16 cellular contexts compared by ENCODE assay signal in genomic region chr4:142446965-142447474, GRCh38.
DNase-seq lines count a peak whose midpoint lies in the region; ATAC-seq lines count a peak whose summit lies in the region.
"Had no signal": no experiment of that assay in that cellular context is flagged by ENCODE, and none has a peak within 500 bp of the region (broad histone marks: within the 10 kb centered on the region; RNA-seq: fewer than 3 reads in every experiment).

No MANE protein-coding gene starts in this region.

- no peaks in the 10 kb centered on the region for H3K4me1 ChIP-seq in trophoblast cell (ENCODE audit: control insufficient read depth in 1 of 2, insufficient read depth in 2 of 2, low read length in 2 of 2)
- H3K4me1 ChIP-seq: Caco-2 had no signal

- no peak overlapping the region for H2AK5ac ChIP-seq in trophoblast cell (ENCODE audit: low read length)

- no peaks in the 10 kb centered on the region for H3K27me3 ChIP-seq in trophoblast cell (ENCODE audit: insufficient read depth, low read length)

- H3K9me3 Mint-ChIP-seq in activated T-cell treated with anti-CD3 and anti-CD28 coated beads, Interleukin-2, amount 50 U/mL, for 72 hours: peaks cover 6 to 10% of the 10 kb centered on the region in 2 donors
- no peaks in the 10 kb centered on the region for H3K9me3 Mint-ChIP-seq in activated T-helper 17 cell treated with anti-CD3 and anti-CD28 coated beads, Interleukin-2, amount 50 U/mL, for 72 hours

- peak overlapping the region; percentile 84 for H3K27ac Mint-ChIP-seq in activated T-cell treated with anti-CD3 and anti-CD28 coated beads, Interleukin-2, amount 50 U/mL, for 72 hours
- peak overlapping the region; percentile 12 for H3K27ac Mint-ChIP-seq in activated T-helper 17 cell treated with anti-CD3 and anti-CD28 coated beads, Interleukin-2, amount 50 U/mL, for 72 hours
- H3K27ac Mint-ChIP-seq: CD14-positive monocyte had no signal

- H3K79me2 ChIP-seq in trophoblast cell (ENCODE audit: control insufficient read depth, insufficient read depth, low read length, poor library complexity): no peaks in the 10 kb centered on the region

- H3K4me3 ChIP-seq in trophoblast cell (ENCODE audit: low read depth, low read length): no peak overlapping the region

- H4K12ac ChIP-seq in trophoblast cell (ENCODE audit: low read depth, low read length): no peak overlapping the region

- no peak for DNase-seq in activated T-cell treated with anti-CD3 and anti-CD28 coated beads, Interleukin-2, amount 50 U/mL, for 72 hours
- DNase-seq in activated T-cell treated with anti-CD3 and anti-CD28 coated beads for 4 hours (no peak), GDM1 (lab: John Stamatoyannopoulos, UW) (peak; percentile 70), trophoblast cell (no peak)
- no peak for DNase-seq in effector CD8-positive, alpha-beta T cell (lab: John Stamatoyannopoulos, UW)
- DNase-seq: Caco-2, DMS79, NCI-H1436, NCI-H2029 treated with DMSO at 0.1 percent for 48 hours, NCI-H510A, NCI-H82 had no signal

- H2AFZ ChIP-seq in trophoblast cell (ENCODE audit: insufficient read depth, low read length, poor library complexity): no peak overlapping the region

- H3K14ac ChIP-seq in trophoblast cell (ENCODE audit: low read length): no peak overlapping the region

- peak overlapping the region; percentile 58 for H2BK12ac ChIP-seq in trophoblast cell (ENCODE audit: low read length)

- H3K36me3 ChIP-seq in trophoblast cell (ENCODE audit: control insufficient read depth in 1 of 2, insufficient read depth in 2 of 2, low read length in 2 of 2): no peaks in the 10 kb centered on the region

- H3K79me1 ChIP-seq in trophoblast cell (ENCODE audit: low read length): no peaks in the 10 kb centered on the region

- H2BK120ac ChIP-seq in trophoblast cell (ENCODE audit: insufficient read depth, low read length, poor library complexity): no peak overlapping the region

- no peaks in the 10 kb centered on the region for H3K27me3 Mint-ChIP-seq in activated T-cell treated with anti-CD3 and anti-CD28 coated beads, Interleukin-2, amount 50 U/mL, for 72 hours (ENCODE audit: low read depth)
- H3K27me3 Mint-ChIP-seq in activated T-helper 17 cell treated with anti-CD3 and anti-CD28 coated beads, Interleukin-2, amount 50 U/mL, for 72 hours: no peaks in the 10 kb centered on the region

- H3K36me3 Mint-ChIP-seq in activated T-cell treated with anti-CD3 and anti-CD28 coated beads, Interleukin-2, amount 50 U/mL, for 72 hours (ENCODE audit: insufficient read depth in 2 of 2): peaks cover 4 to 16% of the 10 kb centered on the region in 2 donors
- H3K36me3 Mint-ChIP-seq in activated T-helper 17 cell treated with anti-CD3 and anti-CD28 coated beads, Interleukin-2, amount 50 U/mL, for 72 hours (ENCODE audit: low read depth): no peaks in the 10 kb centered on the region
- H3K36me3 Mint-ChIP-seq: CD14-positive monocyte had no signal

- no peak overlapping the region for H3K27ac ChIP-seq in trophoblast cell (ENCODE audit: low read depth, low read length)
- H3K27ac ChIP-seq: HL-60 had no signal

- H2BK5ac ChIP-seq in trophoblast cell (ENCODE audit: low read depth, low read length, poor library complexity): no peak overlapping the region

- no peak overlapping the region for H3K23ac ChIP-seq in trophoblast cell (ENCODE audit: low read length)

- no peak overlapping the region for H3K9ac ChIP-seq in trophoblast cell (ENCODE audit: low read length)

- no peak overlapping the region for H3K18ac ChIP-seq in trophoblast cell (ENCODE audit: low read length)

- H4K91ac ChIP-seq in trophoblast cell (ENCODE audit: low read depth, low read length): no peak overlapping the region

- H3K4me2 ChIP-seq in trophoblast cell (ENCODE audit: low read length): no peak overlapping the region

- H3K4ac ChIP-seq in trophoblast cell (ENCODE audit: low read depth, low read length): no peak overlapping the region

- no peaks in the 10 kb centered on the region for H3K9me3 ChIP-seq in trophoblast cell (ENCODE audit: insufficient read depth, low read depth, low read length)
- H3K9me3 ChIP-seq: Caco-2 had no signal

- no CpG with 5 or more reads among the region's 4 CpGs for WGBS in trophoblast cell (ENCODE audit: extremely low coverage, insufficient coverage, insufficient read length)

- ATAC-seq in activated T-cell treated with anti-CD3 and anti-CD28 coated beads, Interleukin-2, amount 50 U/mL, for 72 hours (replicated peaks in 1 of 2): peak; percentile 41 to 51
- peak; percentile 32 for ATAC-seq in activated T-helper 17 cell treated with anti-CD3 and anti-CD28 coated beads, Interleukin-2, amount 50 U/mL, for 72 hours (replicated peaks)
- no peak for ATAC-seq in HG03469 (IDR thresholded peaks at IDR 0.05; ENCODE audit: unreplicated experiment)
- ATAC-seq: Panc1 had no signal

- peak overlapping the region in 1 of 2 donors; percentile 33 for H3K4me3 Mint-ChIP-seq in activated T-cell treated with anti-CD3 and anti-CD28 coated beads, Interleukin-2, amount 50 U/mL, for 72 hours
- H3K4me3 Mint-ChIP-seq in activated T-helper 17 cell treated with anti-CD3 and anti-CD28 coated beads, Interleukin-2, amount 50 U/mL, for 72 hours: no peak overlapping the region
- H3K4me3 Mint-ChIP-seq: CD14-positive monocyte had no signal

- peaks cover 37% of the 10 kb centered on the region for H3K4me1 Mint-ChIP-seq in activated T-cell treated with anti-CD3 and anti-CD28 coated beads, Interleukin-2, amount 50 U/mL, for 72 hours (ENCODE audit: low read depth)
- H3K4me1 Mint-ChIP-seq in activated T-helper 17 cell treated with anti-CD3 and anti-CD28 coated beads, Interleukin-2, amount 50 U/mL, for 72 hours: peaks cover 4% of the 10 kb centered on the region

- H4K8ac ChIP-seq in trophoblast cell (ENCODE audit: low read depth, low read length): no peak overlapping the region
